ENCODE assay signal across 2 cellular contexts in genomic region chr20:44429017-44429339, GRCh38.
TF ChIP-seq lines count a peak whose summit lies in the region.

No MANE protein-coding gene starts in this region.

TF ChIP-seq in HepG2, 621 proteins besides CTCF, POLR2A, EP300 and RAD21:
- peak; percentile 29; the same call in 1 of the 2 replicates for TF ChIP-seq RBFOX2 (IDR thresholded peaks at IDR 0.05; ENCODE audit: low read depth, low read length)
- no peak for TF ChIP-seq ZNF530 (CRISPR knock-in tag; IDR thresholded peaks at IDR 0.05; ENCODE audit: low read depth)
- TF ChIP-seq ZNF235 (CRISPR knock-in tag; IDR thresholded peaks at IDR 0.05; ENCODE audit: borderline replicate concordance): 0 out of 2 replicates have a peak, but pooled peaks have one; percentile 25
- TF ChIP-seq CREBL2 (CRISPR knock-in tag; IDR thresholded peaks at IDR 0.05; ENCODE audit: borderline replicate concordance): peak; percentile 65; the same call in 1 of the 2 replicates
- TF ChIP-seq ZC3H13 (CRISPR knock-in tag; IDR thresholded peaks at IDR 0.05): 0 out of 2 replicates have a peak, but pooled peaks have one; percentile 11
- no peak for TF ChIP-seq CCAR2 (optimal IDR thresholded peaks at IDR 0.05; ENCODE audit: low read depth, low read length)
- TF ChIP-seq ZNF318 (CRISPR knock-in tag; IDR thresholded peaks at IDR 0.05): peak; percentile 12; the same call in 1 of the 2 replicates
- TF ChIP-seq ZNF460 (CRISPR knock-in tag; IDR thresholded peaks at IDR 0.05; ENCODE audit: borderline replicate concordance): 0 out of 2 replicates have a peak, but pooled peaks have one; percentile 3
- TF ChIP-seq CHD4 (IDR thresholded peaks at IDR 0.05; ENCODE audit: borderline replicate concordance, low read length): peak; percentile 6; the same call in 1 of the 2 replicates
- no peak for TF ChIP-seq ASH2L (IDR thresholded peaks at IDR 0.05; ENCODE audit: insufficient read length, low read depth, low read length)
- TF ChIP-seq ARID2 (CRISPR knock-in tag; IDR thresholded peaks at IDR 0.05; ENCODE audit: borderline replicate concordance): 0 out of 2 replicates have a peak, but pooled peaks have one; percentile 2
- TF ChIP-seq NFATC3 (CRISPR knock-in tag; IDR thresholded peaks at IDR 0.05): 0 out of 2 replicates have a peak, but pooled peaks have one; percentile 52
- TF ChIP-seq TSC22D2 (CRISPR knock-in tag; IDR thresholded peaks at IDR 0.05; ENCODE audit: borderline replicate concordance): no peak
- 0 out of 2 replicates have a peak, but pooled peaks have one; percentile 8 for TF ChIP-seq NKX3-1 (CRISPR knock-in tag; IDR thresholded peaks at IDR 0.05)
- no peak for TF ChIP-seq MAF1 (CRISPR knock-in tag; IDR thresholded peaks at IDR 0.05; ENCODE audit: borderline replicate concordance)
- TF ChIP-seq ZBTB2 (CRISPR knock-in tag; IDR thresholded peaks at IDR 0.05; ENCODE audit: low read depth): 0 out of 2 replicates have a peak, but pooled peaks have one; percentile 26
- TF ChIP-seq MBD4 (IDR thresholded peaks at IDR 0.05; ENCODE audit: borderline replicate concordance, low read length): peak; percentile 97
TF ChIP-seq in HepG2: peak in this region for 12.

TF ChIP-seq in WTC11, 78 proteins besides CTCF, POLR2A, EP300 and RAD21:
- TF ChIP-seq KAT7 (CRISPR knock-in tag; IDR thresholded peaks at IDR 0.05; ENCODE audit: borderline replicate concordance): no peak
- no peak for TF ChIP-seq RORB (CRISPR knock-in tag; IDR thresholded peaks at IDR 0.05)
- TF ChIP-seq USF2 (CRISPR knock-in tag; IDR thresholded peaks at IDR 0.05): no peak
- TF ChIP-seq SMAD4 (CRISPR knock-in tag; IDR thresholded peaks at IDR 0.05): no peak
- TF ChIP-seq ZBTB43 (CRISPR knock-in tag; IDR thresholded peaks at IDR 0.05): no peak
- no peak for TF ChIP-seq ATF6 (CRISPR knock-in tag; IDR thresholded peaks at IDR 0.05)
- no peak for TF ChIP-seq ZNF425 (CRISPR knock-in tag; conservative IDR thresholded peaks at IDR 0.05)
- TF ChIP-seq CBFB (CRISPR knock-in tag; IDR thresholded peaks at IDR 0.05; ENCODE audit: low read depth): no peak
- TF ChIP-seq NR2C2 (CRISPR knock-in tag; IDR thresholded peaks at IDR 0.05): no peak
- TF ChIP-seq FOXK1 (CRISPR knock-in tag; IDR thresholded peaks at IDR 0.05): no peak
- no peak for TF ChIP-seq ATF3 (CRISPR knock-in tag; conservative IDR thresholded peaks at IDR 0.05)
- no peak for TF ChIP-seq ZNF232 (CRISPR knock-in tag; IDR thresholded peaks at IDR 0.05)
- no peak for TF ChIP-seq ZNF416 (CRISPR knock-in tag; IDR thresholded peaks at IDR 0.05)
- no peak for TF ChIP-seq PREB (CRISPR knock-in tag; IDR thresholded peaks at IDR 0.05; ENCODE audit: borderline replicate concordance)
- no peak for TF ChIP-seq ZNF317 (CRISPR knock-in tag; IDR thresholded peaks at IDR 0.05; ENCODE audit: borderline replicate concordance, low read depth)
